8 cellular contexts compared by ENCODE assay signal in the genomic region with DNA sequence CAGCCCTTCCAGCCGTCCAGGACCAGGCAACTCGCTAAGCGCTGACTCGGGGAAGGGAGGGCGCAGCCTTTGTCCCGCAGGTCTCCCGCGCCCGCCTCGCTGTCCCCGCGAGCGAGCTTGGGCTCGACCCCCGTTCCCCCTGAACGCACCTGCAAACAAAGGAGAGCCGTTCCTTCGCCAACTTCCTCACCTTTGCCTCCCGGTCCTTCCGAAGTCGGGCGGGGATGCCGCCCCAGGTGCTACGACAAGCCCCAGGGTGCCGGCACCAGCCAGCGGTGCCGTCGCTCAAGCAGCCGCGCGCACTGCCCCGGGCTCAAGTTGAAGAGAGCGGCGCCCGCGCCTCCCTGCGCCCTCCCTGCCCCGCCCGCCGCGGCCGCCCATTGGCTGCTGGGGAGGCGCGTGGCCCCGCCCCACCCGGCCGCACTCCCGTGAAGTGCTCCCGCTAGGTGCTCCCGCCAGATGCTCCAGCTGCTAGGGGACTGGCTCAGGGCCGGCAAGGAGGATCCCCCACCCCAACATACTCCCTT.
DNase-seq lines count a peak whose midpoint lies in the region; ATAC-seq and TF ChIP-seq lines count a peak whose summit lies in the region.

No MANE protein-coding gene starts in this region.

- H3K27me3 ChIP-seq in lung (ENCODE audit: control insufficient read depth, insufficient read depth): no peaks in the 10 kb centered on the region

- no peaks in the 10 kb centered on the region for H3K9me3 ChIP-seq in HEK293 (ENCODE audit: control insufficient read depth, insufficient read depth, low read depth, low read length)
- H3K9me3 ChIP-seq in lung (ENCODE audit: control insufficient read depth in 2 of 2, insufficient read depth in 1 of 2, low read length in 1 of 2): no peaks in the 10 kb centered on the region

- CTCF ChIA-PET in HEK293 (lab: Yijun Ruan, JAX): interaction anchor here (0.9 kb wide), 1 partner anchor 42 kb away, joined by 4 read pairs; no protein-coding TSS in a partner anchor

- POLR2A ChIA-PET in HEK293 (lab: Yijun Ruan, JAX): no interaction called here

- H3K4me3 ChIP-seq in GM12864 (ENCODE audit: low read depth, low read length) (peak overlapping the region; percentile 29), HEK293 (ENCODE audit: low read depth, low read length) (peak overlapping the region; percentile 55), lung (no peak overlapping the region)

- H3K27ac ChIP-seq in HEK293 (ENCODE audit: extremely low read depth, low read depth, low read length): no peak overlapping the region; the same call in 1 of the 2 replicates
- H3K27ac ChIP-seq in lung (ENCODE audit: low read depth in 1 of 2, low read length in 1 of 2): no peak overlapping the region

- no peaks in the 10 kb centered on the region for H3K4me1 ChIP-seq in HEK293 (ENCODE audit: control insufficient read depth, insufficient read depth, low read length)
- H3K4me1 ChIP-seq in lung (ENCODE audit: control insufficient read depth in 2 of 2, insufficient read depth in 2 of 2, low read length in 2 of 2): peaks cover 0 to 7% of the 10 kb centered on the region in 2 donors

- no peak for DNase-seq in GM12864 (ENCODE audit: low read depth)
- peak; percentile 44 for DNase-seq in NCI-H128 (lab: John Stamatoyannopoulos, UW; ENCODE audit: unreplicated experiment)
- peak; percentile 23 for DNase-seq in activated CD4-positive, alpha-beta T cell treated with anti-CD3 and anti-CD28 coated beads for 1 hour
- DNase-seq in ecto neural progenitor cell (ENCODE audit: low spot score): peak; percentile 91
- DNase-seq in lung (ENCODE audit: low spot score): peak; percentile 68
- peak; percentile 12 for DNase-seq in stimulated activated CD8-positive, alpha-beta memory T cell treated with anti-CD3 and anti-CD28 coated beads, Interleukin-12 subunit alpha, Interleukin-12 subunit beta, amount 100 ng/mL, for 24 hours (ENCODE audit: extremely low read depth)
- no peak for DNase-seq in kidney glomerular epithelial cell (lab: John Stamatoyannopoulos, UW)

- WGBS in lung, 2 donors: 12 to 22% methylated on average over 44 to 51 of the region's 51 CpGs

- ATAC-seq in lung (ENCODE audit: insufficient read depth, low FRiP score): peak; percentile 96

- H3K36me3 ChIP-seq in HEK293 (ENCODE audit: control insufficient read depth in 2 of 2, insufficient read depth in 1 of 2, low read length in 2 of 2) (no peaks in the 10 kb centered on the region), lung (ENCODE audit: control insufficient read depth in 2 of 2, insufficient read depth in 2 of 2, low read length in 2 of 2) (peaks cover 0 to 2% of the 10 kb centered on the region in 2 donors)

- no peak for TF ChIP-seq CTCF in GM12864 (IDR thresholded peaks at IDR 0.05; ENCODE audit: low read depth, low read length, missing control alignments)
- no peak for TF ChIP-seq CTCF in HEK293 (tag by site-specific recombination; IDR thresholded peaks at IDR 0.05)
- no peak for TF ChIP-seq CTCF in lung (IDR thresholded peaks at IDR 0.05; ENCODE audit: control extremely low read depth, extremely low read depth)

TF ChIP-seq in HEK293, 187 proteins besides CTCF, POLR2A, EP300 and RAD21 (continues in another document):
- no peak for TF ChIP-seq ZNF433 (tag by site-specific recombination; IDR thresholded peaks at IDR 0.05; ENCODE audit: low read depth)
- peak; percentile 53; the same call in 1 of the 2 replicates for TF ChIP-seq GLIS2 (tag by site-specific recombination; IDR thresholded peaks at IDR 0.05)
- TF ChIP-seq ZNF274 (IDR thresholded peaks at IDR 0.05; ENCODE audit: low read length): no peak
- no peak for TF ChIP-seq ZNF274 (tag by site-specific recombination; IDR thresholded peaks at IDR 0.05; ENCODE audit: borderline replicate concordance)
- TF ChIP-seq ZSCAN30 (tag by site-specific recombination; IDR thresholded peaks at IDR 0.05): peak; percentile 79
- TF ChIP-seq ZNF148 (tag by site-specific recombination; IDR thresholded peaks at IDR 0.05; ENCODE audit: borderline replicate concordance): no peak
- TF ChIP-seq ZNF639 (tag by site-specific recombination; IDR thresholded peaks at IDR 0.05): no peak
- TF ChIP-seq ZNF791 (tag by site-specific recombination; IDR thresholded peaks at IDR 0.05): no peak
- 0 out of 2 replicates have a peak, but pooled peaks have one; percentile 28 for TF ChIP-seq KLF10 (tag by site-specific recombination; IDR thresholded peaks at IDR 0.05)
- TF ChIP-seq ZNF549 (tag by site-specific recombination; IDR thresholded peaks at IDR 0.05): no peak
- TF ChIP-seq ZNF404 (tag by site-specific recombination; IDR thresholded peaks at IDR 0.05): no peak
- TF ChIP-seq ZBTB6 (tag by site-specific recombination; IDR thresholded peaks at IDR 0.05): no peak
- TF ChIP-seq, protein P1, sequence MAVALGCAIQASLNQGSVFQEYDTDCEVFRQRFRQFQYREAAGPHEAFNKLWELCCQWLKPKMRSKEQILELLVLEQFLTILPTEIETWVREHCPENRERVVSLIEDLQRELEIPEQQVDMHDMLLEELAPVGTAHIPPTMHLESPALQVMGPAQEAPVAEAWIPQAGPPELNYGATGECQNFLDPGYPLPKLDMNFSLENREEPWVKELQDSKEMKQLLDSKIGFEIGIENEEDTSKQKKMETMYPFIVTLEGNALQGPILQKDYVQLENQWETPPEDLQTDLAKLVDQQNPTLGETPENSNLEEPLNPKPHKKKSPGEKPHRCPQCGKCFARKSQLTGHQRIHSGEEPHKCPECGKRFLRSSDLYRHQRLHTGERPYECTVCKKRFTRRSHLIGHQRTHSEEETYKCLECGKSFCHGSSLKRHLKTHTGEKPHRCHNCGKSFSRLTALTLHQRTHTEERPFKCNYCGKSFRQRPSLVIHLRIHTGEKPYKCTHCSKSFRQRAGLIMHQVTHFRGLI (tag by site-specific recombination; IDR thresholded peaks at IDR 0.05): peak; percentile 36; the same call in 1 of the 2 replicates
- TF ChIP-seq ZNF660 (tag by site-specific recombination; IDR thresholded peaks at IDR 0.05): 0 out of 2 replicates have a peak, but pooled peaks have one; percentile 38
- no peak for TF ChIP-seq ZNF302 (tag by site-specific recombination; IDR thresholded peaks at IDR 0.05; ENCODE audit: low read depth)
- TF ChIP-seq, protein P2, sequence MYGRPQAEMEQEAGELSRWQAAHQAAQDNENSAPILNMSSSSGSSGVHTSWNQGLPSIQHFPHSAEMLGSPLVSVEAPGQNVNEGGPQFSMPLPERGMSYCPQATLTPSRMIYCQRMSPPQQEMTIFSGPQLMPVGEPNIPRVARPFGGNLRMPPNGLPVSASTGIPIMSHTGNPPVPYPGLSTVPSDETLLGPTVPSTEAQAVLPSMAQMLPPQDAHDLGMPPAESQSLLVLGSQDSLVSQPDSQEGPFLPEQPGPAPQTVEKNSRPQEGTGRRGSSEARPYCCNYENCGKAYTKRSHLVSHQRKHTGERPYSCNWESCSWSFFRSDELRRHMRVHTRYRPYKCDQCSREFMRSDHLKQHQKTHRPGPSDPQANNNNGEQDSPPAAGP (tag by site-specific recombination; IDR thresholded peaks at IDR 0.05): peak; percentile 65; the same call in 1 of the 2 replicates
- TF ChIP-seq ZNF112 (tag by site-specific recombination; IDR thresholded peaks at IDR 0.05): no peak
- TF ChIP-seq TRIM28 (IDR thresholded peaks at IDR 0.05; ENCODE audit: borderline replicate concordance, low read length): no peak
- TF ChIP-seq ZNF140 (tag by site-specific recombination; IDR thresholded peaks at IDR 0.05): no peak
- TF ChIP-seq ZSCAN16 (tag by site-specific recombination; IDR thresholded peaks at IDR 0.05): peak; percentile 64; the same call in 1 of the 2 replicates
- TF ChIP-seq ZNF2 (tag by site-specific recombination; IDR thresholded peaks at IDR 0.05): peak; percentile 28; the same call in 1 of the 2 replicates

Comparison
In these comparisons a context has a peak if more than half of its experiments do, and no peak if none do; other contexts are left out.
1. DNase-seq: peak in NCI-H128 (single experiment), activated CD4-positive, alpha-beta T cell treated with anti-CD3 and anti-CD28 coated beads for 1 hour (single experiment), ecto neural progenitor cell (single experiment), lung (single experiment) and stimulated activated CD8-positive, alpha-beta memory T cell treated with anti-CD3 and anti-CD28 coated beads, Interleukin-12 subunit alpha, Interleukin-12 subunit beta, amount 100 ng/mL, for 24 hours (single experiment); none in GM12864 (single experiment) and kidney glomerular epithelial cell (single experiment).